ENCODE assay signal across 29 cellular contexts in genomic region chr11:2673250-2673610, GRCh38.
"Had no signal": no experiment of that assay in that cellular context is flagged by ENCODE, and none has a peak within 500 bp of the region (broad histone marks: within the 10 kb centered on the region; RNA-seq: fewer than 3 reads in every experiment).

No MANE protein-coding gene starts in this region.

- H3K9me3 ChIP-seq: breast epithelium, esophagus muscularis mucosa, heart left ventricle, SK-N-SH, transverse colon had no signal

- H3K9me3 Mint-ChIP-seq: activated naive CD4-positive, alpha-beta T cell treated with anti-CD3 and anti-CD28 coated beads, Interleukin-2, amount 10 ng/mL, durations not matched to agents 7 days and 5 days; central memory CD8-positive, alpha-beta T cell; dendritic cell treated with granulocyte-macrophage colony-stimulating factor and Interleukin-4, amounts not matched to agents 40 ng/mL and 50 ng/mL, for 4 days; immature natural killer cell; naive thymus-derived CD4-positive, alpha-beta T cell; neural crest cell; T-helper 1 cell treated with Interleukin-12 subunit alpha and Interleukin-12 subunit beta and Interleukin-4 antibody, amounts not matched to agents 30 μg/mL and 1 μg/mL, for 36 hours had no signal

- H3K36me3 ChIP-seq: breast epithelium, transverse colon had no signal

- H3K27me3 Mint-ChIP-seq: activated naive CD4-positive, alpha-beta T cell treated with anti-CD3 and anti-CD28 coated beads, Interleukin-2, amount 10 ng/mL, durations not matched to agents 7 days and 5 days; central memory CD8-positive, alpha-beta T cell; dendritic cell treated with granulocyte-macrophage colony-stimulating factor and Interleukin-4, amounts not matched to agents 40 ng/mL and 50 ng/mL, for 4 days; naive thymus-derived CD4-positive, alpha-beta T cell had no signal

- H3K4me1 ChIP-seq: foreskin keratinocyte had no signal

- H3K4me1 Mint-ChIP-seq: activated naive CD4-positive, alpha-beta T cell treated with anti-CD3 and anti-CD28 coated beads, Interleukin-2, amount 10 ng/mL, durations not matched to agents 7 days and 5 days; central memory CD8-positive, alpha-beta T cell had no signal

- H3K4me3 Mint-ChIP-seq: activated naive CD4-positive, alpha-beta T cell treated with anti-CD3 and anti-CD28 coated beads, Interleukin-2, amount 10 ng/mL, durations not matched to agents 7 days and 5 days; central memory CD8-positive, alpha-beta T cell; dendritic cell treated with granulocyte-macrophage colony-stimulating factor and Interleukin-4, amounts not matched to agents 40 ng/mL and 50 ng/mL, for 4 days; immature natural killer cell; naive thymus-derived CD4-positive, alpha-beta T cell; T-helper 1 cell treated with Interleukin-12 subunit alpha and Interleukin-12 subunit beta and Interleukin-4 antibody, amounts not matched to agents 30 μg/mL and 1 μg/mL, for 36 hours had no signal

- H3K27me3 ChIP-seq: breast epithelium, esophagus muscularis mucosa, heart left ventricle, transverse colon had no signal

- H3K27ac ChIP-seq: esophagus muscularis mucosa, foreskin keratinocyte, heart left ventricle, transverse colon, WERI-Rb-1 had no signal

- H3K4me3 ChIP-seq: breast epithelium, esophagus muscularis mucosa, heart left ventricle, smooth muscle cell, transverse colon had no signal

- DNase-seq: activated CD4-positive, alpha-beta T cell treated with anti-CD3 and anti-CD28 coated beads, Interleukin-2, amount 50 U/mL, for 1 hour; activated CD8-positive, alpha-beta memory T cell treated with anti-CD3 and anti-CD28 coated beads for 24 hours; activated gamma-delta T cell; activated naive CD4-positive, alpha-beta T cell treated with anti-CD3 and anti-CD28 coated beads, Interleukin-2, amount 10 ng/mL, durations not matched to agents 7 days and 5 days; amniotic stem cell; foreskin keratinocyte; heart left ventricle; hypothalamus; immature natural killer cell; midbrain; naive thymus-derived CD4-positive, alpha-beta T cell; occipital lobe; SK-N-SH; stimulated activated CD4-positive, alpha-beta T cell treated with anti-CD3 and anti-CD28 coated beads, Interleukin-15, amount 100 ng/mL, for 24 hours; stimulated activated naive CD4-positive, alpha-beta T cell; SW 1271; T-helper 9 cell; transverse colon had no signal

- FAIRE-seq: astrocyte, urothelium cell line had no signal

- H3K27ac Mint-ChIP-seq: activated naive CD4-positive, alpha-beta T cell treated with anti-CD3 and anti-CD28 coated beads, Interleukin-2, amount 10 ng/mL, durations not matched to agents 7 days and 5 days; immature natural killer cell; naive thymus-derived CD4-positive, alpha-beta T cell; T-helper 1 cell treated with Interleukin-12 subunit alpha and Interleukin-12 subunit beta and Interleukin-4 antibody, amounts not matched to agents 30 μg/mL and 1 μg/mL, for 36 hours had no signal

- ATAC-seq: activated CD4-positive, CD25-positive, alpha-beta regulatory T cell treated with anti-CD3 and anti-CD28 coated beads, Interleukin-2, amount 50 U/mL, for 24 hours; foreskin keratinocyte; heart left ventricle; naive thymus-derived CD4-positive, alpha-beta T cell had no signal

- H3K36me3 Mint-ChIP-seq: activated naive CD4-positive, alpha-beta T cell treated with anti-CD3 and anti-CD28 coated beads, Interleukin-2, amount 10 ng/mL, durations not matched to agents 7 days and 5 days; immature natural killer cell had no signal
